9 cellular contexts compared by ENCODE assay signal in the genomic region with DNA sequence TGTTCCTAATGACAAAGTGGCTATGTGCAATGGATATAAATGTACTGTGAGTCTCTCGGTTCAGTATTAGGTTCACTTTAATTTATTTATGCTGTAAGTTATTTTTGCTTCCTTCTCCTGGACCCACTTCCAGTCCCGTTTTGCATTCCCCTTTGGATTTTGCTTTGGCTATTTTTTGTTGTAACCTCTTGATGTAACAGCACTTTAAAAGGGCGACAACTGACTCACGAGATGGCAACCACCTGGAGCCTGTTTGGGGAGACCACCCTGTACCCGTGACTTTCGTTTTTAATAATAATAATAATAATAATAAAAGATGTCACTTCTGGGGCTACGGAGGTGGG. TPM values are rescaled to one million over a fixed set of nuclear protein-coding genes. Genes with fewer than 3 reads are reported as not detected.
DNase-seq lines count a peak whose midpoint lies in the region; ATAC-seq and TF ChIP-seq lines count a peak whose summit lies in the region.
"Had no signal": no experiment of that assay in that cellular context is flagged by ENCODE, and none has a peak within 500 bp of the region (broad histone marks: within the 10 kb centered on the region; RNA-seq: fewer than 3 reads in every experiment).

No MANE protein-coding gene starts in this region.

- H3K4me3 Mint-ChIP-seq in HFFc6, result peak overlapping the region; percentile 82
- H3K4me3 Mint-ChIP-seq in naive thymus-derived CD8-positive, alpha-beta T cell, result peak overlapping the region; percentile 77 to 89 (median 85)

- CTCF ChIA-PET in mammary epithelial cell (lab: Charles Lee; ENCODE audit: low non-redundant PET), result no interaction called here

- dilution Hi-C loops in mammary epithelial cell (cut with HindIII; ENCODE audit: low sequenced_read_pairs), result no loop called here

- no peak overlapping the region for H3K27ac Mint-ChIP-seq in HFFc6
- H3K27ac Mint-ChIP-seq in naive thymus-derived CD8-positive, alpha-beta T cell, result peak overlapping the region in 2 of 10 donors; percentile 4 to 50

- peak overlapping the region; percentile 74 for H3K4me2 ChIP-seq in mammary epithelial cell (ENCODE audit: insufficient read depth, low read depth, low read length)

- H3K9me3 ChIP-seq in mammary epithelial cell (replicated peaks; ENCODE audit: insufficient read depth, low read length), result no peaks in the 10 kb centered on the region

- peak overlapping the region in 2 of 3 experiments; percentile 5 to 15 for H3K4me3 ChIP-seq in mammary epithelial cell (replicated peaks in 1 of 3; ENCODE audit: insufficient read depth in 1 of 3, low read depth in 2 of 3, low read length in 3 of 3)

- in situ Hi-C loops in mammary epithelial cell (cut with MboI; ENCODE audit: low sequenced_read_pairs in 2 of 2), result loop anchor here (5.0 to 25.0 kb wide), 3 partner anchors 299 to 897 kb away; no protein-coding TSS in a partner anchor

- no peaks in the 10 kb centered on the region for H3K36me3 Mint-ChIP-seq in HFFc6 (ENCODE audit: low read depth)
- H3K36me3 Mint-ChIP-seq in naive thymus-derived CD8-positive, alpha-beta T cell, result no peaks in the 10 kb centered on the region

- no peaks in the 10 kb centered on the region for H3K79me2 ChIP-seq in mammary epithelial cell (ENCODE audit: insufficient read depth, low read length)

- intact Hi-C loops in mammary epithelial cell (cut with micrococcal nuclease), result loop anchor here (2.0 to 10.0 kb wide), 2 partner anchors 291 to 589 kb away; partner anchors contain the start of gene MAP2K5

- H3K27me3 Mint-ChIP-seq in HFFc6 (ENCODE audit: insufficient read depth), result peaks cover 43% of the 10 kb centered on the region
- H3K27me3 Mint-ChIP-seq in naive thymus-derived CD8-positive, alpha-beta T cell, result peaks cover 29 to 72% (median 47%) of the 10 kb centered on the region in 5 donors

- H3K9ac ChIP-seq in mammary epithelial cell (ENCODE audit: insufficient read depth, low read length), result no peak overlapping the region

- no TSS peak for BruUV-seq in mammary epithelial cell (replicated peaks; lab: Mats Ljungman, UMichigan)

- no peaks in the 10 kb centered on the region for H3K36me3 ChIP-seq in mammary epithelial cell (ENCODE audit: insufficient read depth, low read length)

- H3K27me3 ChIP-seq in mammary epithelial cell (ENCODE audit: insufficient read depth, low read length), result peaks cover 46% of the 10 kb centered on the region

- peaks cover 34% of the 10 kb centered on the region for H3K4me1 ChIP-seq in mammary epithelial cell (ENCODE audit: insufficient read depth, low read length)

- no peak overlapping the region for H3K27ac ChIP-seq in mammary epithelial cell (ENCODE audit: insufficient read depth, low read depth, low read length)

- POLR2A ChIA-PET in naive thymus-derived CD8-positive, alpha-beta T cell (lab: Charles Lee), result interaction anchor here (2.4 kb wide), 1 partner anchor 51 kb away, joined by 20 read pairs; no protein-coding TSS in a partner anchor

- H2AFZ ChIP-seq in mammary epithelial cell (ENCODE audit: low read depth, low read length), result no peak overlapping the region

- WGBS in mammary epithelial cell (ENCODE audit: low coverage, missing lambda C conversion rate), result 9% methylated on average over 6 of the region's 7 CpGs

- H3K4me1 Mint-ChIP-seq in HFFc6 (ENCODE audit: low read depth), result peaks cover 29% of the 10 kb centered on the region
- peaks cover 18 to 61% (median 55%) of the 10 kb centered on the region in 4 donors for H3K4me1 Mint-ChIP-seq in naive thymus-derived CD8-positive, alpha-beta T cell

- no peaks in the 10 kb centered on the region for H4K20me1 ChIP-seq in mammary epithelial cell (ENCODE audit: insufficient read depth, low read length)

- DNase-seq in AG08396 (ENCODE audit: low spot score), result peak; percentile 18
- DNase-seq in HFFc6, result no peak
- DNase-seq in mammary epithelial cell, result no peak
- DNase-seq in naive thymus-derived CD8-positive, alpha-beta T cell, result no peak
- no peak for DNase-seq in NCI-H1092 (lab: John Stamatoyannopoulos, UW)
- DNase-seq in central memory CD4-positive, alpha-beta T cell, result no peak
- DNase-seq: NCI-H2029 treated with DMSO at 0.1 percent for 48 hours had no signal

- H3K9me3 Mint-ChIP-seq in HFFc6, result no peaks in the 10 kb centered on the region
- H3K9me3 Mint-ChIP-seq in naive thymus-derived CD8-positive, alpha-beta T cell, result peaks cover 0 to 2% (median 0%) of the 10 kb centered on the region in 9 donors

- TF ChIP-seq CTCF in HFFc6 (IDR thresholded peaks at IDR 0.05) (no peak), mammary epithelial cell (conservative IDR thresholded peaks at IDR 0.05 in 1 of 2, IDR thresholded peaks at IDR 0.05 in 1 of 2; ENCODE audit: extremely low read depth in 1 of 2, insufficient read depth in 1 of 2, low read depth in 1 of 2, low read length in 2 of 2) (peak in 1 of 2 donors; percentile 0)

- ATAC-seq in naive thymus-derived CD8-positive, alpha-beta T cell, result no peak
- no peak for ATAC-seq in GM19328 (IDR thresholded peaks at IDR 0.05; ENCODE audit: unreplicated experiment)
- no peak for ATAC-seq in HG02610 (IDR thresholded peaks at IDR 0.05; ENCODE audit: unreplicated experiment)

RNA-seq across cellular contexts. Expression of gene RNU6-1, which starts 5.6 kb away (rescaled TPM):
- total RNA-seq in HFFc6 (2021; fragmentation: NEBNext Ultra II Directional; extraction: Animal tissue kit (Norgen Biotek cat#: 25700)), result not detected
- not detected for total RNA-seq in mammary epithelial cell
- polyA plus RNA-seq in mammary epithelial cell, result not detected
- not detected for polyA minus RNA-seq in mammary epithelial cell
- not detected for total RNA-seq in naive thymus-derived CD8-positive, alpha-beta T cell
- not detected for polyA plus RNA-seq in naive thymus-derived CD8-positive, alpha-beta T cell

RNA-seq across cellular contexts. Expression of gene SKOR1, which starts 8.9 kb away (rescaled TPM):
- under 1 TPM in 5 of 6 experiments, not detected in 1; 0.05 to 0.13 (median 0.09) TPM for total RNA-seq in HFFc6 (2021; fragmentation: NEBNext Ultra II Directional; extraction: Animal tissue kit (Norgen Biotek cat#: 25700))
- under 1 TPM in 1 of 2 donors, not detected in 1; under 0.01 TPM for total RNA-seq in mammary epithelial cell
- 0.02 TPM for polyA plus RNA-seq in mammary epithelial cell
- not detected for polyA minus RNA-seq in mammary epithelial cell
- 1 to 10 TPM; 1.0 to 1.4 TPM for total RNA-seq in naive thymus-derived CD8-positive, alpha-beta T cell
- under 1 TPM in 1 of 3 donors, not detected in 2; 0.05 TPM for polyA plus RNA-seq in naive thymus-derived CD8-positive, alpha-beta T cell
